In the genomic region with DNA sequence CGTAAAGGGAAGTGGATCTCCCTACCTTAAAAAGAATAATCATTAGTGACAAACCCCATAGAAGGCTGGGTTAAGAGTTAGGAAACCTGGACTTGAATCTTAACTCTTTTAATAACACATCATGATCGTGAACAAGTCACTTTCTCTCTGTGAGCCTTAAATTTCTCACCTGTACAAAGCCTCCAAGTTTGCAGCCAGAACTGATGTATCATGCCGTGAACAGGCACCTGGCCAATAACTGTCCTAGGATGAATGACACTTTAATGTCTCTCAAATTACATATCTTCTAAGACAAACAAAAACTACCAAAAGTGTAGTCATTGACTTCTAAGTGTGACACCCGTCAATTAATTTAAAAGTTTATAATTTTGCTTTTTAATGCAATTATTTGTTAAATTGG, we compare ENCODE assay signal across 1 cellular context.
TF ChIP-seq lines count a peak whose summit lies in the region.

No MANE protein-coding gene starts in this region.

TF ChIP-seq in A549, 52 proteins besides CTCF, POLR2A, EP300 and RAD21 (continued from another document):
- TF ChIP-seq REST (IDR thresholded peaks at IDR 0.05) (no peak), CBX2 (IDR thresholded peaks at IDR 0.05; ENCODE audit: borderline replicate concordance, low read depth) (no peak), BCL3 (IDR thresholded peaks at IDR 0.05) (no peak), FOSB (CRISPR knock-in tag; IDR thresholded peaks at IDR 0.05) (no peak), RARB (CRISPR knock-in tag; IDR thresholded peaks at IDR 0.05) (no peak), EHMT2 (IDR thresholded peaks at IDR 0.05; ENCODE audit: low read depth) (no peak), HOXB13 (CRISPR knock-in tag; IDR thresholded peaks at IDR 0.05; ENCODE audit: low read depth) (no peak), HOXB5 (CRISPR knock-in tag; IDR thresholded peaks at IDR 0.05) (no peak), NFE2L2 (conservative IDR thresholded peaks at IDR 0.05; ENCODE audit: low read length) (no peak), MYC (IDR thresholded peaks at IDR 0.05; ENCODE audit: borderline replicate concordance, low read length) (no peak)
- TF ChIP-seq, protein P1, sequence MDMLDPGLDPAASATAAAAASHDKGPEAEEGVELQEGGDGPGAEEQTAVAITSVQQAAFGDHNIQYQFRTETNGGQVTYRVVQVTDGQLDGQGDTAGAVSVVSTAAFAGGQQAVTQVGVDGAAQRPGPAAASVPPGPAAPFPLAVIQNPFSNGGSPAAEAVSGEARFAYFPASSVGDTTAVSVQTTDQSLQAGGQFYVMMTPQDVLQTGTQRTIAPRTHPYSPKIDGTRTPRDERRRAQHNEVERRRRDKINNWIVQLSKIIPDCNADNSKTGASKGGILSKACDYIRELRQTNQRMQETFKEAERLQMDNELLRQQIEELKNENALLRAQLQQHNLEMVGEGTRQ (IDR thresholded peaks at IDR 0.05), result no peak
